ENCODE assay signal across 8 cellular contexts in genomic region chr5:142821733-142822487, GRCh38. TPM values are rescaled to one million over a fixed set of nuclear protein-coding genes. Genes with fewer than 3 reads are reported as not detected.
DNase-seq lines count a peak whose midpoint lies in the region; TF ChIP-seq lines count a peak whose summit lies in the region.

No MANE protein-coding gene starts in this region.

- POLR2A ChIA-PET in HEK293 (lab: Yijun Ruan, JAX): no interaction called here

- H3K9me3 ChIP-seq in HEK293 (ENCODE audit: control insufficient read depth, insufficient read depth, low read depth, low read length): no peaks in the 10 kb centered on the region
- H3K9me3 ChIP-seq in ascending aorta: no peaks in the 10 kb centered on the region

- H3K4me1 ChIP-seq in HEK293 (ENCODE audit: control insufficient read depth, insufficient read depth, low read length) (peaks cover 32% of the 10 kb centered on the region), ascending aorta (peaks cover 11 to 56% of the 10 kb centered on the region in 2 donors)

- CTCF ChIA-PET in HEK293 (lab: Yijun Ruan, JAX): interaction anchor here (0.6 to 2.5 kb wide), 3 partner anchors 39 to 464 kb away, joined by 3 to 9 read pairs (median 3); no protein-coding TSS in a partner anchor

- no peaks in the 10 kb centered on the region for H3K27me3 ChIP-seq in ascending aorta

- H3K27ac ChIP-seq in HEK293 (ENCODE audit: extremely low read depth, low read depth, low read length): no peak overlapping the region
- no peak overlapping the region for H3K27ac ChIP-seq in ascending aorta

- H3K4me3 ChIP-seq in HEK293 (ENCODE audit: low read depth, low read length) (no peak overlapping the region), ascending aorta (no peak overlapping the region)

- no peak for TF ChIP-seq CTCF in HEK293 (tag by site-specific recombination; IDR thresholded peaks at IDR 0.05)
- TF ChIP-seq CTCF in ascending aorta (IDR thresholded peaks at IDR 0.05): no peak

- H3K36me3 ChIP-seq in HEK293 (ENCODE audit: control insufficient read depth in 2 of 2, insufficient read depth in 1 of 2, low read length in 2 of 2) (no peaks in the 10 kb centered on the region), ascending aorta (no peaks in the 10 kb centered on the region)

- intact Hi-C loops in ascending aorta (cut with DNase I): no loop called here

- DNase-seq in GM03348 (ENCODE audit: low spot score) (peak; percentile 76), NCI-H226 (peak; percentile 87), dermis blood vessel endothelial cell (peak; percentile 82), stromal cell of bone marrow (ENCODE audit: low read depth) (peak; percentile 79), ascending aorta (ENCODE audit: low spot score in 2 of 2) (no peak), hippocampal formation (lab: John Stamatoyannopoulos, UW) (no peak), HK-2 (ENCODE audit: unreplicated experiment) (no peak)

TF ChIP-seq in HEK293, 187 proteins besides CTCF, POLR2A, EP300 and RAD21 (continues in another document):
- no peak for TF ChIP-seq ZNF121 (tag by site-specific recombination; IDR thresholded peaks at IDR 0.05)
- TF ChIP-seq SP3 (tag by site-specific recombination; IDR thresholded peaks at IDR 0.05): peak; percentile 35; the same call in 1 of the 2 replicates
- TF ChIP-seq SP7 (tag by site-specific recombination; IDR thresholded peaks at IDR 0.05): peak; percentile 98
- TF ChIP-seq ZNF24 (tag by site-specific recombination; IDR thresholded peaks at IDR 0.05): peak; percentile 74; the same call in 1 of the 2 replicates
- TF ChIP-seq TCF7L2 (IDR thresholded peaks at IDR 0.05; ENCODE audit: borderline replicate concordance, low read depth, low read length): no peak
- TF ChIP-seq ZNF266 (tag by site-specific recombination; IDR thresholded peaks at IDR 0.05; ENCODE audit: low read depth): no peak
- peak; percentile 38; the same call in 1 of the 2 replicates for TF ChIP-seq ZNF10 (tag by site-specific recombination; IDR thresholded peaks at IDR 0.05)
- TF ChIP-seq, protein P1, sequence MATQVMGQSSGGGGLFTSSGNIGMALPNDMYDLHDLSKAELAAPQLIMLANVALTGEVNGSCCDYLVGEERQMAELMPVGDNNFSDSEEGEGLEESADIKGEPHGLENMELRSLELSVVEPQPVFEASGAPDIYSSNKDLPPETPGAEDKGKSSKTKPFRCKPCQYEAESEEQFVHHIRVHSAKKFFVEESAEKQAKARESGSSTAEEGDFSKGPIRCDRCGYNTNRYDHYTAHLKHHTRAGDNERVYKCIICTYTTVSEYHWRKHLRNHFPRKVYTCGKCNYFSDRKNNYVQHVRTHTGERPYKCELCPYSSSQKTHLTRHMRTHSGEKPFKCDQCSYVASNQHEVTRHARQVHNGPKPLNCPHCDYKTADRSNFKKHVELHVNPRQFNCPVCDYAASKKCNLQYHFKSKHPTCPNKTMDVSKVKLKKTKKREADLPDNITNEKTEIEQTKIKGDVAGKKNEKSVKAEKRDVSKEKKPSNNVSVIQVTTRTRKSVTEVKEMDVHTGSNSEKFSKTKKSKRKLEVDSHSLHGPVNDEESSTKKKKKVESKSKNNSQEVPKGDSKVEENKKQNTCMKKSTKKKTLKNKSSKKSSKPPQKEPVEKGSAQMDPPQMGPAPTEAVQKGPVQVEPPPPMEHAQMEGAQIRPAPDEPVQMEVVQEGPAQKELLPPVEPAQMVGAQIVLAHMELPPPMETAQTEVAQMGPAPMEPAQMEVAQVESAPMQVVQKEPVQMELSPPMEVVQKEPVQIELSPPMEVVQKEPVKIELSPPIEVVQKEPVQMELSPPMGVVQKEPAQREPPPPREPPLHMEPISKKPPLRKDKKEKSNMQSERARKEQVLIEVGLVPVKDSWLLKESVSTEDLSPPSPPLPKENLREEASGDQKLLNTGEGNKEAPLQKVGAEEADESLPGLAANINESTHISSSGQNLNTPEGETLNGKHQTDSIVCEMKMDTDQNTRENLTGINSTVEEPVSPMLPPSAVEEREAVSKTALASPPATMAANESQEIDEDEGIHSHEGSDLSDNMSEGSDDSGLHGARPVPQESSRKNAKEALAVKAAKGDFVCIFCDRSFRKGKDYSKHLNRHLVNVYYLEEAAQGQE (tag by site-specific recombination; IDR thresholded peaks at IDR 0.05): no peak
- TF ChIP-seq, protein P2, sequence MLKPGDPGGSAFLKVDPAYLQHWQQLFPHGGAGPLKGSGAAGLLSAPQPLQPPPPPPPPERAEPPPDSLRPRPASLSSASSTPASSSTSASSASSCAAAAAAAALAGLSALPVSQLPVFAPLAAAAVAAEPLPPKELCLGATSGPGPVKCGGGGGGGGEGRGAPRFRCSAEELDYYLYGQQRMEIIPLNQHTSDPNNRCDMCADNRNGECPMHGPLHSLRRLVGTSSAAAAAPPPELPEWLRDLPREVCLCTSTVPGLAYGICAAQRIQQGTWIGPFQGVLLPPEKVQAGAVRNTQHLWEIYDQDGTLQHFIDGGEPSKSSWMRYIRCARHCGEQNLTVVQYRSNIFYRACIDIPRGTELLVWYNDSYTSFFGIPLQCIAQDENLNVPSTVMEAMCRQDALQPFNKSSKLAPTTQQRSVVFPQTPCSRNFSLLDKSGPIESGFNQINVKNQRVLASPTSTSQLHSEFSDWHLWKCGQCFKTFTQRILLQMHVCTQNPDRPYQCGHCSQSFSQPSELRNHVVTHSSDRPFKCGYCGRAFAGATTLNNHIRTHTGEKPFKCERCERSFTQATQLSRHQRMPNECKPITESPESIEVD (tag by site-specific recombination; IDR thresholded peaks at IDR 0.05): peak; percentile 55
- TF ChIP-seq YY2 (tag by site-specific recombination; IDR thresholded peaks at IDR 0.05): no peak
- TF ChIP-seq ZNF629 (tag by site-specific recombination; IDR thresholded peaks at IDR 0.05): peak; percentile 81
- TF ChIP-seq SETDB1 (IDR thresholded peaks at IDR 0.05; ENCODE audit: insufficient read length, low read length): peak; percentile 72
- TF ChIP-seq ZFP69B (tag by site-specific recombination; IDR thresholded peaks at IDR 0.05): 0 out of 2 replicates have a peak, but pooled peaks have one; percentile 35
- peak; percentile 74 for TF ChIP-seq ZEB2 (tag by site-specific recombination; IDR thresholded peaks at IDR 0.05)
- peak; percentile 50; the same call in 1 of the 2 replicates for TF ChIP-seq ZBTB21 (tag by site-specific recombination; IDR thresholded peaks at IDR 0.05)
- TF ChIP-seq, protein P3, sequence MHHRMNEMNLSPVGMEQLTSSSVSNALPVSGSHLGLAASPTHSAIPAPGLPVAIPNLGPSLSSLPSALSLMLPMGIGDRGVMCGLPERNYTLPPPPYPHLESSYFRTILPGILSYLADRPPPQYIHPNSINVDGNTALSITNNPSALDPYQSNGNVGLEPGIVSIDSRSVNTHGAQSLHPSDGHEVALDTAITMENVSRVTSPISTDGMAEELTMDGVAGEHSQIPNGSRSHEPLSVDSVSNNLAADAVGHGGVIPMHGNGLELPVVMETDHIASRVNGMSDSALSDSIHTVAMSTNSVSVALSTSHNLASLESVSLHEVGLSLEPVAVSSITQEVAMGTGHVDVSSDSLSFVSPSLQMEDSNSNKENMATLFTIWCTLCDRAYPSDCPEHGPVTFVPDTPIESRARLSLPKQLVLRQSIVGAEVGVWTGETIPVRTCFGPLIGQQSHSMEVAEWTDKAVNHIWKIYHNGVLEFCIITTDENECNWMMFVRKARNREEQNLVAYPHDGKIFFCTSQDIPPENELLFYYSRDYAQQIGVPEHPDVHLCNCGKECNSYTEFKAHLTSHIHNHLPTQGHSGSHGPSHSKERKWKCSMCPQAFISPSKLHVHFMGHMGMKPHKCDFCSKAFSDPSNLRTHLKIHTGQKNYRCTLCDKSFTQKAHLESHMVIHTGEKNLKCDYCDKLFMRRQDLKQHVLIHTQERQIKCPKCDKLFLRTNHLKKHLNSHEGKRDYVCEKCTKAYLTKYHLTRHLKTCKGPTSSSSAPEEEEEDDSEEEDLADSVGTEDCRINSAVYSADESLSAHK (tag by site-specific recombination; IDR thresholded peaks at IDR 0.05): no peak
- TF ChIP-seq ZNF555 (tag by site-specific recombination; conservative IDR thresholded peaks at IDR 0.05): no peak
- TF ChIP-seq ZNF610 (tag by site-specific recombination; IDR thresholded peaks at IDR 0.05; ENCODE audit: borderline replicate concordance): no peak
- no peak for TF ChIP-seq SCRT1 (tag by site-specific recombination; IDR thresholded peaks at IDR 0.05; ENCODE audit: borderline replicate concordance)
- TF ChIP-seq, protein P4, sequence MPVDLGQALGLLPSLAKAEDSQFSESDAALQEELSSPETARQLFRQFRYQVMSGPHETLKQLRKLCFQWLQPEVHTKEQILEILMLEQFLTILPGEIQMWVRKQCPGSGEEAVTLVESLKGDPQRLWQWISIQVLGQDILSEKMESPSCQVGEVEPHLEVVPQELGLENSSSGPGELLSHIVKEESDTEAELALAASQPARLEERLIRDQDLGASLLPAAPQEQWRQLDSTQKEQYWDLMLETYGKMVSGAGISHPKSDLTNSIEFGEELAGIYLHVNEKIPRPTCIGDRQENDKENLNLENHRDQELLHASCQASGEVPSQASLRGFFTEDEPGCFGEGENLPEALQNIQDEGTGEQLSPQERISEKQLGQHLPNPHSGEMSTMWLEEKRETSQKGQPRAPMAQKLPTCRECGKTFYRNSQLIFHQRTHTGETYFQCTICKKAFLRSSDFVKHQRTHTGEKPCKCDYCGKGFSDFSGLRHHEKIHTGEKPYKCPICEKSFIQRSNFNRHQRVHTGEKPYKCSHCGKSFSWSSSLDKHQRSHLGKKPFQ (tag by site-specific recombination; IDR thresholded peaks at IDR 0.05): no peak
- no peak for TF ChIP-seq ZNF274 (IDR thresholded peaks at IDR 0.05; ENCODE audit: low read length)
- no peak for TF ChIP-seq ZNF274 (tag by site-specific recombination; IDR thresholded peaks at IDR 0.05; ENCODE audit: borderline replicate concordance)
- peak; percentile 50; the same call in 1 of the 2 replicates for TF ChIP-seq ZNF394 (tag by site-specific recombination; IDR thresholded peaks at IDR 0.05; ENCODE audit: borderline replicate concordance)
- TF ChIP-seq ZNF600 (tag by site-specific recombination; IDR thresholded peaks at IDR 0.05): 0 out of 2 replicates have a peak, but pooled peaks have one; percentile 13
- TF ChIP-seq KLF8 (tag by site-specific recombination; IDR thresholded peaks at IDR 0.05): peak; percentile 71
- TF ChIP-seq ZNF211 (tag by site-specific recombination; IDR thresholded peaks at IDR 0.05; ENCODE audit: low read depth): no peak
- TF ChIP-seq OSR2 (tag by site-specific recombination; IDR thresholded peaks at IDR 0.05): peak; percentile 88

RNA-seq across cellular contexts. Expression of gene ARHGAP26, which starts 51.7 kb away (rescaled TPM):
- total RNA-seq in dermis blood vessel endothelial cell: 49.9 and 51.7 TPM in 2 replicates
- 34.9 TPM for total RNA-seq in ascending aorta

Comparison
In these comparisons a context has a peak if more than half of its experiments do, and no peak if none do; other contexts are left out.
1. DNase-seq: peak in GM03348 (single experiment), NCI-H226 (single experiment), dermis blood vessel endothelial cell (single experiment) and stromal cell of bone marrow (single experiment); none in ascending aorta (0 of 2), hippocampal formation (0 of 2) and HK-2 (single experiment).